16 cellular contexts compared by ENCODE assay signal in genomic region chr13:95740921-95741320, GRCh38.
"Had no signal": no experiment of that assay in that cellular context is flagged by ENCODE, and none has a peak within 500 bp of the region (broad histone marks: within the 10 kb centered on the region; RNA-seq: fewer than 3 reads in every experiment).

No MANE protein-coding gene starts in this region.

- H3K4me3 Mint-ChIP-seq: brain; natural killer cell treated with Interleukin-12 subunit alpha and Interleukin-12 subunit beta and Interleukin-15 and Interleukin-18, amount 100 ng/mL, for 72 hours; T-helper 2 cell treated with Interferon-gamma antibody and Interleukin-4, amounts not matched to agents 5 μg/mL and 100 μg/mL, for 36 hours had no signal

- H3K27ac ChIP-seq: ovary, tibial artery had no signal

- H3K27me3 ChIP-seq: ovary, tibial artery had no signal

- H3K36me3 ChIP-seq: ovary, tibial artery had no signal

- H3K4me1 ChIP-seq: tibial artery had no signal

- H3K4me3 ChIP-seq: mucosa of descending colon, ovary, tibial artery had no signal

- H3K27ac Mint-ChIP-seq: activated naive CD4-positive, alpha-beta T cell treated with anti-CD3 and anti-CD28 coated beads, Interleukin-2, amount 50 U/mL, for 72 hours; brain; natural killer cell treated with Interleukin-12 subunit alpha and Interleukin-12 subunit beta and Interleukin-15 and Interleukin-18, amount 100 ng/mL, for 72 hours; T-helper 2 cell treated with Interferon-gamma antibody and Interleukin-4, amounts not matched to agents 5 μg/mL and 100 μg/mL, for 36 hours had no signal

- H3K9me3 ChIP-seq: mucosa of descending colon, ovary, tibial artery had no signal

- ATAC-seq: activated naive CD4-positive, alpha-beta T cell treated with anti-CD3 and anti-CD28 coated beads, Interleukin-2, amount 50 U/mL, for 72 hours had no signal

- DNase-seq: activated CD4-positive, alpha-beta T cell treated with anti-CD3 and anti-CD28 coated beads, Interleukin-2, amount 50 U/mL, for 4 hours; activated CD4-positive, CD25-positive, alpha-beta regulatory T cell treated with anti-CD3 and anti-CD28 coated beads, Interleukin-2, amount 50 U/mL, for 72 hours; activated effector memory CD4-positive, alpha-beta T cell treated with Interleukin-2 at 50 U/mL for 16 hours; activated T-cell treated with anti-CD3 and anti-CD28 coated beads, Interleukin-2, amount 50 U/mL, for 1 hour; amniotic stem cell; cerebellar nuclear complex; dermis blood vessel endothelial cell; foreskin fibroblast; glutamatergic neuron; mucosa of descending colon; ovary; tibial artery had no signal

- H3K27me3 Mint-ChIP-seq: natural killer cell treated with Interleukin-12 subunit alpha and Interleukin-12 subunit beta and Interleukin-15 and Interleukin-18, amount 100 ng/mL, for 72 hours had no signal
